Comparison of ENCODE assay signal across 20 cellular contexts in the genomic region with DNA sequence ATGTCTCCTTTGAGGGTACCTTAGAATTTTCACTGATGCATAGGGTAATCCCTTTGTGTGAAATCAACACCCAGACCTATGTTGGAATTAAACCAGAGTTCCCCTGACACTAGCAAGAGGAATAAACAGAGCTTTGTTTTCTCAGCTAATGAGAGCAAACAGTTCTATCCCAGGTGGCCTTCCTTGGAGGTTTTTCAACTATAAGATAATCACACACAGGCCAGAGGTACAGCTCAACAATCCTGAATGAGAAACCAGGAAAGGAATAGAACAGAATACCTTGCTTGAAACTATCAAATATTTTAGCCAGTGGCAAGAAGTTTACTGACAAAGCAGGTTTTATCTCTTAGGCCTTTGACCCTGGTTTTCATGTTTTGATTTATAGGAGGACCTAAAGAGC.
DNase-seq lines count a peak whose midpoint lies in the region; ATAC-seq and TF ChIP-seq lines count a peak whose summit lies in the region.
"Had no signal": no experiment of that assay in that cellular context is flagged by ENCODE, and none has a peak within 500 bp of the region (broad histone marks: within the 10 kb centered on the region; RNA-seq: fewer than 3 reads in every experiment).

No MANE protein-coding gene starts in this region.

- no TSS peak for BruUV-seq in PC-9 (replicated peaks; lab: Mats Ljungman, UMichigan)

- H3K4me2 ChIP-seq in PC-9: no peak overlapping the region
- H3K4me2 ChIP-seq: A549; BLaER1 treated with 17β-estradiol and CSF1 and Interleukin-3, amounts not matched to agents 10 nM and 100 nM; SK-N-SH had no signal

- POLR2A ChIA-PET in PC-9 (lab: Charles Lee; ENCODE audit: unreplicated experiment): no interaction called here

- TF ChIP-seq CTCF in body of pancreas (IDR thresholded peaks at IDR 0.05) (no peak), PC-9 (conservative IDR thresholded peaks at IDR 0.05) (no peak)

- H3K27ac ChIP-seq in body of pancreas (peak overlapping the region in 2 of 4 donors; percentile 35 to 37), PC-9 (no peak overlapping the region)
- H3K27ac ChIP-seq: A549; BLaER1 treated with 17β-estradiol and CSF1 and Interleukin-3, amounts not matched to agents 10 nM and 100 nM had no signal

- H3K27me3 ChIP-seq in body of pancreas (no peaks in the 10 kb centered on the region), PC-9 (ENCODE audit: insufficient read depth, low read depth) (no peaks in the 10 kb centered on the region)
- H3K27me3 ChIP-seq: BLaER1 treated with 17β-estradiol and CSF1 and Interleukin-3, amounts not matched to agents 10 nM and 100 nM had no signal

- H4K20me1 ChIP-seq in PC-9 (ENCODE audit: insufficient read depth): no peaks in the 10 kb centered on the region
- H4K20me1 ChIP-seq: BLaER1 treated with 17β-estradiol and CSF1 and Interleukin-3, amounts not matched to agents 10 nM and 100 nM had no signal

- no peak for TF ChIP-seq POLR2A in body of pancreas (IDR thresholded peaks at IDR 0.05)

- no peaks in the 10 kb centered on the region for H3K9me3 ChIP-seq in body of pancreas
- no peaks in the 10 kb centered on the region for H3K9me3 ChIP-seq in PC-9 (ENCODE audit: insufficient read depth, low read depth)
- H3K9me3 ChIP-seq: A549, HAP-1, SK-N-SH had no signal

- CTCF ChIA-PET in PC-9 (lab: Charles Lee): no interaction called here

- H3F3A ChIP-seq in PC-9 (ENCODE audit: insufficient read depth, low read depth): no peaks in the 10 kb centered on the region

- intact Hi-C loops in body of pancreas (cut with DNase I): no loop called here
- intact Hi-C loops in PC-9 (cut with micrococcal nuclease; ENCODE audit: unreplicated experiment): no loop called here

- DNase-seq in NCI-H2171 treated with DMSO at 0.1 percent for 48 hours (lab: John Stamatoyannopoulos, UW) (peak; percentile 23), NCI-H2171 (lab: John Stamatoyannopoulos, UW) (no peak), NCI-H1930 (lab: John Stamatoyannopoulos, UW) (peak; percentile 9 to 42), body of pancreas (peak in 1 of 4 donors; percentile 4), PC-9 (no peak), SKM-1 treated with dmso at 0.1 percent for 144 hours (lab: John Stamatoyannopoulos, UW; ENCODE audit: unreplicated experiment) (no peak)
- DNase-seq: CD8-positive, alpha-beta memory T cell; GF-D8; NCI-H1436; NCI-H2029; NCI-H226; NCI-H526 treated with DMSO at 0.1 percent for 48 hours; RPMI8226; SHP77 treated with DMSO at 0.1 percent for 48 hours; SK-N-SH; T-cell had no signal

- ATAC-seq in body of pancreas (peak; percentile 42), HG03025 (IDR thresholded peaks at IDR 0.05; ENCODE audit: low FRiP score, unreplicated experiment) (no peak)
- ATAC-seq: A549, T-cell had no signal

- no peaks in the 10 kb centered on the region for H3K9me2 ChIP-seq in PC-9 (ENCODE audit: insufficient read depth)
- H3K9me2 ChIP-seq: SK-N-SH had no signal

- no peak overlapping the region for H2AFZ ChIP-seq in PC-9

- H3K79me2 ChIP-seq in PC-9 (ENCODE audit: low read depth): no peaks in the 10 kb centered on the region

- H3K36me3 ChIP-seq in body of pancreas (replicated peaks in 1 of 2; ENCODE audit: insufficient read depth in 1 of 2, low read depth in 2 of 2): no peaks in the 10 kb centered on the region
- H3K36me3 ChIP-seq in PC-9 (ENCODE audit: low read depth): no peaks in the 10 kb centered on the region
- H3K36me3 ChIP-seq: BLaER1 treated with 17β-estradiol and CSF1 and Interleukin-3, amounts not matched to agents 10 nM and 100 nM; HAP-1 had no signal

- H3K4me1 ChIP-seq in body of pancreas (peaks cover 9% of the 10 kb centered on the region), PC-9 (replicated peaks; ENCODE audit: insufficient read depth) (no peaks in the 10 kb centered on the region)
- H3K4me1 ChIP-seq: A549; BLaER1 treated with 17β-estradiol and CSF1 and Interleukin-3, amounts not matched to agents 10 nM and 100 nM; HAP-1 had no signal

- H3K4me3 ChIP-seq in body of pancreas: no peak overlapping the region
- H3K4me3 ChIP-seq in PC-9: no peak overlapping the region
- H3K4me3 ChIP-seq: A549; BLaER1 treated with 17β-estradiol and CSF1 and Interleukin-3, amounts not matched to agents 10 nM and 100 nM; HAP-1 had no signal

Comparison
In these comparisons a context has a peak if more than half of its experiments do, and no peak if none do; other contexts are left out.
1. DNase-seq: peak in NCI-H2171 treated with DMSO at 0.1 percent for 48 hours (single experiment) and NCI-H1930 (2 of 2); none in NCI-H2171 (single experiment), PC-9 (0 of 2) and SKM-1 treated with dmso at 0.1 percent for 144 hours (single experiment).